10 cellular contexts compared by ENCODE assay signal in the genomic region with DNA sequence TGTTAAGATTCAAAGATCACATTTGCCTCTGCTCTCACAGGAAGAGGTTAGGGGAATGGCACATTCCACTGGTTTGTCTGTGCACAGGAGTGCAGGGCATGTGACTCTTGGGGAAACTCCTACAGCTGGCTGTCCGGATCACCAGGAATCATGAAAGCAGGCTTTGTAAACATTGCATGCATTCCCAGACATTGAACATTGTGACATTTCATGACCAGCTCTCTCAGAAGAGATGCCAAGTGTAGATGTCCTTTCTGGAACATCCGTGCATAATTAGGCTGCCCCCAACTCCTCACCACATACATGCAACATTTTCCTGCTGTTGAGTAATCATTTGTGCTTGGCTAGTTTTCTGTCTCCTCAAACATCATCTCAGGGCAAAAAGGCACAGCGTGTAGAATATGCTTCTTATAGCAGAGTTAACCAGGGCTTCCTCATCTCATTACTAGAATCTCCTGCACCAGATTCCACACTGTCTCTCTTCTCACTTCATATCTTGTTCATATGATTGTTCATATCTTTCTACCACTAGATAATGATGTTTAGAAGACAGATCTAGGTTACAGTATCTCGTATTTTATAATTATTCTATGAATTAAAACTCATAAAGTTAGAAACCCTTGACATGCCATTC.
A peak's percentile ranks its signal among the peaks of the same experiment; 100 is the strongest.
DNase-seq lines count a peak whose midpoint lies in the region; ATAC-seq and TF ChIP-seq lines count a peak whose summit lies in the region.
"Had no signal": no experiment of that assay in that cellular context is flagged by ENCODE, and none has a peak within 500 bp of the region (broad histone marks: within the 10 kb centered on the region; RNA-seq: fewer than 3 reads in every experiment).

No MANE protein-coding gene starts in this region.

- H3K27ac ChIP-seq in smooth muscle cell (ENCODE audit: low read depth), result peak overlapping the region; percentile 95

- H3K36me3 Mint-ChIP-seq in HFFc6 (ENCODE audit: low read depth), result peaks cover 17% of the 10 kb centered on the region
- no peaks in the 10 kb centered on the region for H3K36me3 Mint-ChIP-seq in Calu3 (ENCODE audit: insufficient read depth, unreplicated experiment)

- no peaks in the 10 kb centered on the region for H3K36me3 ChIP-seq in smooth muscle cell (ENCODE audit: low read depth)

- peak overlapping the region; percentile 91 for H3K27ac Mint-ChIP-seq in HFFc6
- no peak overlapping the region for H3K27ac Mint-ChIP-seq in Calu3 (ENCODE audit: unreplicated experiment)

- H4K20me1 ChIP-seq in smooth muscle cell (ENCODE audit: low read depth), result no peaks in the 10 kb centered on the region

- no peak overlapping the region for H2AFZ ChIP-seq in smooth muscle cell (ENCODE audit: low read depth)

- WGBS in smooth muscle cell (ENCODE audit: low lambda C conversion rate), result 36% methylated on average over 4 of the region's 4 CpGs

- H3K4me1 Mint-ChIP-seq in HFFc6 (ENCODE audit: low read depth), result peaks cover 89% of the 10 kb centered on the region
- no peaks in the 10 kb centered on the region for H3K4me1 Mint-ChIP-seq in Calu3 (ENCODE audit: low read depth, unreplicated experiment)

- H3K27me3 Mint-ChIP-seq in HFFc6 (ENCODE audit: insufficient read depth) (no peaks in the 10 kb centered on the region), Calu3 (ENCODE audit: unreplicated experiment) (no peaks in the 10 kb centered on the region)
- H3K27me3 Mint-ChIP-seq: brain had no signal

- H3K4me1 ChIP-seq in smooth muscle cell (ENCODE audit: low read depth), result peaks cover 20% of the 10 kb centered on the region

- CTCF ChIA-PET in Calu3 (lab: Charles Lee), result no interaction called here

- peak overlapping the region; percentile 86 for H3K9ac ChIP-seq in smooth muscle cell (ENCODE audit: low read depth)

- no TSS peak for BruUV-seq in Calu3 (replicated peaks; lab: Mats Ljungman, UMichigan)

- H3K4me3 Mint-ChIP-seq in HFFc6 (peak overlapping the region; percentile 36), Calu3 (ENCODE audit: low read depth, unreplicated experiment) (no peak overlapping the region)

- no peaks in the 10 kb centered on the region for H3K9me3 ChIP-seq in smooth muscle cell (replicated peaks; ENCODE audit: low read depth)

- H3K4me2 ChIP-seq in smooth muscle cell, result peak overlapping the region; percentile 54

- peaks cover 15% of the 10 kb centered on the region for H3F3A ChIP-seq in smooth muscle cell (ENCODE audit: low read depth)

- TF ChIP-seq CTCF in HFFc6 (IDR thresholded peaks at IDR 0.05) (no peak), smooth muscle cell (IDR thresholded peaks at IDR 0.05; ENCODE audit: borderline replicate concordance, insufficient read depth, poor library complexity, severe bottlenecking) (no peak), Calu3 (IDR thresholded peaks at IDR 0.05; ENCODE audit: unreplicated experiment) (no peak)

- no peak for ATAC-seq in HG03520 (IDR thresholded peaks at IDR 0.05; ENCODE audit: unreplicated experiment)

- no peaks in the 10 kb centered on the region for H3K27me3 ChIP-seq in smooth muscle cell (ENCODE audit: low read depth)

- H3K9me3 Mint-ChIP-seq in HFFc6 (peaks cover 9% of the 10 kb centered on the region; the same call in 1 of the 2 replicates), Calu3 (ENCODE audit: low read depth, unreplicated experiment) (peaks cover 6% of the 10 kb centered on the region)

- intact Hi-C loops in Calu3 (cut with micrococcal nuclease; ENCODE audit: unreplicated experiment), result no loop called here

- H3K79me2 ChIP-seq in smooth muscle cell (ENCODE audit: low read depth), result no peaks in the 10 kb centered on the region

- DNase-seq in HFFc6, result peak; percentile 98
- DNase-seq in T1000 (lab: John Stamatoyannopoulos, UW), result peak; percentile 23
- peak; percentile 70 for DNase-seq in globus pallidus (ENCODE audit: low spot score)
- DNase-seq in smooth muscle cell (lab: John Stamatoyannopoulos, UW; ENCODE audit: unreplicated experiment), result no peak
- no peak for DNase-seq in Calu3
- DNase-seq in NCI-H510A treated with DMSO at 0.1 percent for 48 hours (lab: John Stamatoyannopoulos, UW), result no peak
- DNase-seq: NCI-H1092, OCI-M1 had no signal

- H3K4me3 ChIP-seq in smooth muscle cell, result no peak overlapping the region

Comparison
In these comparisons a context has a peak if more than half of its experiments do, and no peak if none do; other contexts are left out.
1. DNase-seq: peak in HFFc6 (single experiment), T1000 (single experiment) and globus pallidus (single experiment); none in smooth muscle cell (single experiment), Calu3 (single experiment) and NCI-H510A treated with DMSO at 0.1 percent for 48 hours (single experiment).